ENCODE assay signal across 17 cellular contexts in the genomic region with DNA sequence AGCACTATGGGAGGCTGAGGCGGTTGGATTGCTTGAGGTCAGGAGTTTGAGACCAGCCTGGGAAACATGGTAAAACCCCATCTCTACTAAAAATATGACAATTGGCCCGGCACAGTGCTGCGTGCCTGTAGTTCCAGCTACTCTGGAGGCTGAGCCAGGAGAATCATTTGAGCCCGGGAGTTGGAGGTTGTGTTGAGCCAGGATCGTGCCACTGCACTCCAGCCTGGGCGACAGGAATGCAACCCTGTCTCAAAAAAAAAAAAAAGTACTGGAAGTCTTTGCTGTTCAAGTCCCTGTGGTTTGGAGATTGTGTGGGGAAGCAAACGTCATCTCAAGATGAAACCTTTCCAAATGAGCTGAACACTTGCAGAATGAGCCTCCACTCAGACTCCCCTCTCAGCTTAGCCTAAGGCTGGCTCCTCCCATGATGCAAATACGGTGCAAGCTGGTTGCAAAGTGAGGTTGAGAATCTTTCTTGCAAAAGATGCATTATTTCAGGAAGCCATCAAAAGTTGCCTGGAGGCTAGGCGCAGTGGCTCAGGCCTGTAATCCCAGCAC. TPM values are rescaled to one million over a fixed set of nuclear protein-coding genes. Genes with fewer than 3 reads are reported as not detected.
DNase-seq lines count a peak whose midpoint lies in the region; ATAC-seq and TF ChIP-seq lines count a peak whose summit lies in the region.
"Had no signal": no experiment of that assay in that cellular context is flagged by ENCODE, and none has a peak within 500 bp of the region (broad histone marks: within the 10 kb centered on the region; RNA-seq: fewer than 3 reads in every experiment).

No MANE protein-coding gene starts in this region.

- intact Hi-C loops in activated naive CD4-positive, alpha-beta T cell treated with anti-CD3 and anti-CD28 coated beads for 36 hours (cut with micrococcal nuclease), result no loop called here

- H2AFZ ChIP-seq in Karpas-422 (ENCODE audit: low read length), result no peak overlapping the region

- H3K4me3 Mint-ChIP-seq in activated naive CD4-positive, alpha-beta T cell treated with anti-CD3 and anti-CD28 coated beads for 36 hours, result no peak overlapping the region
- H3K4me3 Mint-ChIP-seq: activated T-cell treated with anti-CD3 and anti-CD28 coated beads, Interleukin-2, amount 50 U/mL, for 4 hours had no signal

- H3K27me3 ChIP-seq in Karpas-422 (ENCODE audit: low read length), result no peaks in the 10 kb centered on the region
- H3K27me3 ChIP-seq: cardiac muscle cell, SJCRH30 had no signal

- TF ChIP-seq CTCF in coronary artery (IDR thresholded peaks at IDR 0.05), result no peak

- no peak for ATAC-seq in HG03571 (IDR thresholded peaks at IDR 0.05; ENCODE audit: unreplicated experiment)
- ATAC-seq: activated T-cell treated with anti-CD3 and anti-CD28 coated beads, Interleukin-2, amount 50 U/mL, for 4 hours had no signal

- in situ Hi-C loops in KBM-7 (cut with MboI; ENCODE audit: low pct_unique_long_range_greater_than_20kb, low sequenced_read_pairs), result no loop called here

- peaks cover 46% of the 10 kb centered on the region for H3K79me2 ChIP-seq in Karpas-422 (ENCODE audit: low read length)

- H3K9me2 ChIP-seq in Karpas-422 (replicated peaks; ENCODE audit: insufficient read depth, low read length), result no peaks in the 10 kb centered on the region

- peak overlapping the region; percentile 16 for H3K27ac Mint-ChIP-seq in activated naive CD4-positive, alpha-beta T cell treated with anti-CD3 and anti-CD28 coated beads for 36 hours

- H3K36me3 Mint-ChIP-seq in activated naive CD4-positive, alpha-beta T cell treated with anti-CD3 and anti-CD28 coated beads for 36 hours (ENCODE audit: low read depth), result peaks cover 5% of the 10 kb centered on the region

- CTCF ChIA-PET in activated naive CD4-positive, alpha-beta T cell treated with anti-CD3 and anti-CD28 coated beads for 36 hours (lab: Charles Lee), result interaction anchor here (0.6 kb wide), 1 partner anchor 18 kb away, joined by 3 read pairs; no protein-coding TSS in a partner anchor

- no peak for DNase-seq in activated naive CD4-positive, alpha-beta T cell treated with anti-CD3 and anti-CD28 coated beads for 36 hours
- DNase-seq in activated naive CD4-positive, alpha-beta T cell (lab: John Stamatoyannopoulos, UW), result no peak
- DNase-seq in Karpas-422 (peak; percentile 79), coronary artery (ENCODE audit: low spot score) (no peak), stromal cell of bone marrow (ENCODE audit: low read depth) (peak; percentile 77), KBM-7 (no peak), DMS79 treated with DMSO at 0.1 percent for 48 hours (lab: John Stamatoyannopoulos, UW) (no peak)
- DNase-seq: ACHN; activated T-cell treated with anti-CD3 and anti-CD28 coated beads, Interleukin-2, amount 50 U/mL, for 4 hours; EL; mesendoderm; NCI-H2029 treated with DMSO at 0.1 percent for 48 hours; NK-92 treated with Interleukin-12 subunit alpha and Interleukin-12 subunit beta, amount 100 ng/mL, for 24 hours; SJCRH30; stimulated activated CD8-positive, alpha-beta memory T cell treated with anti-CD3 and anti-CD28 coated beads, Interleukin-4, amount 100 ng/mL, for 48 hours had no signal

- peaks cover 26% of the 10 kb centered on the region for H3K4me1 Mint-ChIP-seq in activated naive CD4-positive, alpha-beta T cell treated with anti-CD3 and anti-CD28 coated beads for 36 hours (ENCODE audit: low read depth)

- H3K9me3 Mint-ChIP-seq in activated naive CD4-positive, alpha-beta T cell treated with anti-CD3 and anti-CD28 coated beads for 36 hours, result no peaks in the 10 kb centered on the region
- H3K9me3 Mint-ChIP-seq: activated T-cell treated with anti-CD3 and anti-CD28 coated beads, Interleukin-2, amount 50 U/mL, for 4 hours had no signal

- 0 out of 2 replicates have a peak, but pooled peaks cover 6% of the 10 kb centered on the region for H3K36me3 ChIP-seq in Karpas-422 (ENCODE audit: insufficient read depth, low read length)
- H3K36me3 ChIP-seq: cardiac muscle cell had no signal

- peak overlapping the region; percentile 34; the same call in 1 of the 2 replicates for H3K9ac ChIP-seq in Karpas-422 (ENCODE audit: low read length)

- no peaks in the 10 kb centered on the region for H3K9me3 ChIP-seq in Karpas-422 (ENCODE audit: low read length)
- H3K9me3 ChIP-seq: SJCRH30 had no signal

- peaks cover 55% of the 10 kb centered on the region for H3K4me1 ChIP-seq in Karpas-422 (ENCODE audit: low read length)

- no peaks in the 10 kb centered on the region for H3K27me3 Mint-ChIP-seq in activated naive CD4-positive, alpha-beta T cell treated with anti-CD3 and anti-CD28 coated beads for 36 hours (ENCODE audit: low read depth)

- peak overlapping the region; percentile 85 for H3K27ac ChIP-seq in Karpas-422 (ENCODE audit: low read length)
- H3K27ac ChIP-seq in coronary artery, result peak overlapping the region; percentile 54 to 84
- H3K27ac ChIP-seq: cardiac muscle cell, SJCRH30 had no signal

- H3K4me3 ChIP-seq in Karpas-422 (ENCODE audit: low read length) (peak overlapping the region; percentile 25; the same call in 1 of the 2 replicates), coronary artery (no peak overlapping the region)
- H3K4me3 ChIP-seq: cardiac muscle cell, SJCRH30 had no signal

- peak overlapping the region; percentile 45 for H3K4me2 ChIP-seq in Karpas-422 (ENCODE audit: low read depth, low read length, poor library complexity, severe bottlenecking)

- no peaks in the 10 kb centered on the region for H4K20me1 ChIP-seq in Karpas-422 (ENCODE audit: insufficient read depth, low read depth, low read length)

RNA-seq across cellular contexts. Expression of a gene that starts 46.2 kb away (rescaled TPM):
- 10 to 100 TPM; 73.1 to 78.6 TPM for total RNA-seq in activated naive CD4-positive, alpha-beta T cell treated with anti-CD3 and anti-CD28 coated beads for 36 hours
- total RNA-seq in Karpas-422 (2014; rRNA removed; shearing (Covaris generic); ENCODE audit: low replicate concordance), result 80.1 and 114 TPM in 2 replicates

RNA-seq across cellular contexts. Expression of a gene that starts 46.6 kb away (rescaled TPM):
- total RNA-seq in activated naive CD4-positive, alpha-beta T cell treated with anti-CD3 and anti-CD28 coated beads for 36 hours, result 10 to 100 TPM; 47.3 to 48.8 TPM
- 17.6 and 20.4 TPM in 2 replicates for total RNA-seq in Karpas-422 (2014; rRNA removed; shearing (Covaris generic); ENCODE audit: low replicate concordance)

Comparison
In these comparisons a context has a peak if more than half of its experiments do, and no peak if none do; other contexts are left out.
1. DNase-seq: peak in Karpas-422 (single experiment) and stromal cell of bone marrow (single experiment); none in activated naive CD4-positive, alpha-beta T cell treated with anti-CD3 and anti-CD28 coated beads for 36 hours (single experiment), activated naive CD4-positive, alpha-beta T cell (0 of 4), coronary artery (single experiment), KBM-7 (single experiment) and DMS79 treated with DMSO at 0.1 percent for 48 hours (single experiment).